Comparison of ENCODE assay signal across 8 cellular contexts in genomic region chr11:5684627-5685362, GRCh38. TPM values are rescaled to one million over a fixed set of nuclear protein-coding genes. Genes with fewer than 3 reads are reported as not detected.
DNase-seq lines count a peak whose midpoint lies in the region; ATAC-seq and TF ChIP-seq lines count a peak whose summit lies in the region.

Gene TRIM5, minus strand, starts transcription at chr11:5685074. Its CDS starts 4,897 bp downstream, at chr11:5680177.

- no peak within 1 kb of the TSS for H3K14ac ChIP-seq in neuronal stem cell (ENCODE audit: low read length)

- H2BK12ac ChIP-seq in neuronal stem cell (ENCODE audit: low read length) = peak within 1 kb of the TSS; percentile 8

- DNase-seq in AG08396 (ENCODE audit: low spot score) (peak; percentile 96), SIG-M5 (lab: John Stamatoyannopoulos, UW) (peak; percentile 23), activated gamma-delta T cell treated with Interleukin-2 at 50 U/mL for 16 hours (peak; percentile 69), foreskin keratinocyte (peak; percentile 93 to 95), neuronal stem cell (ENCODE audit: low spot score) (peak; percentile 74)

- no peak within 1 kb of the TSS for H2AK5ac ChIP-seq in neuronal stem cell (ENCODE audit: low read depth, low read length)

- TF ChIP-seq CTCF in foreskin keratinocyte (conservative IDR thresholded peaks at IDR 0.05) (peak; percentile 77), subcutaneous adipose tissue (IDR thresholded peaks at IDR 0.05; ENCODE audit: low read depth) (no peak)

- H3K27me3 ChIP-seq in foreskin keratinocyte (no peaks in the 10 kb centered on the region), neuronal stem cell (ENCODE audit: control insufficient read depth in 3 of 3, insufficient read depth in 3 of 3, low read depth in 1 of 3, low read length in 3 of 3) (no peaks in the 10 kb centered on the region)

- peak within 1 kb of the TSS; percentile 70 to 76 for H3K4me3 ChIP-seq in neuronal stem cell (ENCODE audit: low read length in 2 of 2)

- peaks cover 4% of the 10 kb centered on the region in 2 donors for H3K9me3 ChIP-seq in neuronal stem cell (replicated peaks in 1 of 2; ENCODE audit: control insufficient read depth in 2 of 2, insufficient read depth in 1 of 2, low read depth in 1 of 2, low read length in 2 of 2)

- no peak within 1 kb of the TSS for H3K23ac ChIP-seq in neuronal stem cell (ENCODE audit: low read depth, low read length, poor library complexity)

- H3K4ac ChIP-seq in neuronal stem cell (ENCODE audit: low read length) = no peak within 1 kb of the TSS

- H3K9ac ChIP-seq in neuronal stem cell (ENCODE audit: low read depth, low read length, poor library complexity) = no peak within 1 kb of the TSS

- H3K36me3 ChIP-seq in neuronal stem cell (replicated peaks in 1 of 2; ENCODE audit: control insufficient read depth in 2 of 2, insufficient read depth in 2 of 2, low read length in 2 of 2) = peaks cover 1 to 17% of the 10 kb centered on the region in 2 donors

- H4K91ac ChIP-seq in neuronal stem cell (ENCODE audit: low read depth, low read length, poor library complexity) = no peak within 1 kb of the TSS

- no peak within 1 kb of the TSS for H2BK5ac ChIP-seq in neuronal stem cell (ENCODE audit: low read length)

- H3K18ac ChIP-seq in neuronal stem cell (ENCODE audit: low read length) = no peak within 1 kb of the TSS

- H2BK15ac ChIP-seq in neuronal stem cell (ENCODE audit: low read length) = no peak within 1 kb of the TSS

- H2BK120ac ChIP-seq in neuronal stem cell (ENCODE audit: low read depth, low read length) = no peak within 1 kb of the TSS

- H3K4me1 ChIP-seq in foreskin keratinocyte (peaks cover 10% of the 10 kb centered on the region), neuronal stem cell (ENCODE audit: control insufficient read depth in 2 of 2, insufficient read depth in 1 of 2, low read depth in 1 of 2, low read length in 2 of 2) (peaks cover 0 to 3% of the 10 kb centered on the region in 2 donors)

- peak within 1 kb of the TSS; percentile 86 for H3K27ac ChIP-seq in foreskin keratinocyte
- H3K27ac ChIP-seq in neuronal stem cell (replicated peaks; ENCODE audit: low read length) = peak within 1 kb of the TSS; percentile 58

- H3K4me2 ChIP-seq in neuronal stem cell (ENCODE audit: insufficient read depth, low read length, poor library complexity, severe bottlenecking) = peak within 1 kb of the TSS; percentile 63

- WGBS in neuronal stem cell (ENCODE audit: extremely low coverage in 2 of 2, insufficient read length in 2 of 2, insufficient replicate concordance in 1 of 2), 2 donors = no CpG with 5 or more reads among the region's 13 CpGs

- H3K79me1 ChIP-seq in neuronal stem cell (ENCODE audit: low read depth, low read length) = no peaks in the 10 kb centered on the region

- H4K8ac ChIP-seq in neuronal stem cell (ENCODE audit: low read depth, low read length) = no peak within 1 kb of the TSS

- ATAC-seq in GM18909 (IDR thresholded peaks at IDR 0.05; ENCODE audit: poor library complexity, unreplicated experiment) (peak; percentile 81), HG03175 (IDR thresholded peaks at IDR 0.05; ENCODE audit: unreplicated experiment) (peak; percentile 75), foreskin keratinocyte (peak; percentile 97)

- H2AFZ ChIP-seq in neuronal stem cell (ENCODE audit: low read length) = peak within 1 kb of the TSS; percentile 97

RNA-seq across cellular contexts. Expression of gene TRIM5, which starts in this region (rescaled TPM):
- total RNA-seq in foreskin keratinocyte (37.2 and 48.4 TPM in 2 replicates), subcutaneous adipose tissue (10 to 100 TPM; 12.6 to 22.8 (median 16.7) TPM)
- polyA plus RNA-seq in foreskin keratinocyte = 16.0 and 18.2 TPM in 2 replicates
- polyA plus RNA-seq in neuronal stem cell (2013, experiment 1 of 2) = 25.2 TPM
- 25.9 TPM for polyA plus RNA-seq in neuronal stem cell (2013, experiment 2 of 2)

Comparison
In these comparisons a context has a peak if more than half of its experiments do, and no peak if none do; other contexts are left out.
1. Peak in every context shown above with its lines: DNase-seq, ATAC-seq, H3K4me3 ChIP-seq and H3K27ac ChIP-seq.
2. DNase-seq: peak in every context shown above with its lines; median percentile 96 in AG08396; 94 in foreskin keratinocyte; 74 in neuronal stem cell; 69 in activated gamma-delta T cell treated with Interleukin-2 at 50 U/mL for 16 hours; 23 in SIG-M5.